1 cellular context compared by ENCODE assay signal in the genomic region with DNA sequence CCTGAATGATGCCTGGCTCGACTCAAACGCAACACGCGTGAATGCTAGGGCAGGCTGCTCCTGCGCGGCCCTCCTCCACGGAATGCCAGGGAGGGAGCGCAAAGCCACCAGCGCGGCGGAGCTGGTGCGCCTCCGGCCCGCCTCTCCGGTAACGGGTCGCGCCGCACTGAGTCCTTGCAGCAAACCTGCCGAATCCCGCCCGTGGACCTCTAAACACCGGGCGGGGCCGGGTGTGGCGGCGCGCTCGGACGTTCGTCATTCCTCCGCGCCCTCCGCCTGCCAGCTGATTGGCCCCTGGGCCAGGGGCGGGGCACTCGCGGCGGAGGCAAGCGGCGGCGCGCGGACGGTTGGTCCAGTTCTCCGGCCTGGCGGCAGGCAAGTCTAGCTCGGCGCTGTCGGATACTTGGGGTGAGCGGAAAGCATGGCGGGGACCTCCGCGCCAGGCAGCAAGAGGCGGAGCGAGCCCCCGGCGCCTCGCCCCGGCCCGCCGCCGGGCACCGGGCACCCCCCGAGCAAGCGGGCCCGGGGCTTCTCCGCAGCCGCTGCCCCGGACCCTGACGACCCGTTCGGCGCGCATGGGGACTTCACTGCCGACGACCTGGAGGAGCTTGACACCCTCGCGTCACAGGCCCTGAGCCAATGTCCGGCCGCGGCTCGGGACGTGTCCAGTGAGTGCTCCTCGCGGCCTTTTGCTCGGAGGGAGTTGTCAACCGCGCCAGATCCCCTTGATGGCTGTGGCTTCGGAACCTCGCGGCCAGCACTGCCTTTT.
TF ChIP-seq lines count a peak whose summit lies in the region.

A gene (plus strand): TSS at position 313 of the 769 bp plus-strand sequence. CDS start 109 bp downstream, at position 422.

TF ChIP-seq in HepG2, 621 proteins besides CTCF, POLR2A, EP300 and RAD21 (continued from another document and continues in another):
- TF ChIP-seq, protein P1, sequence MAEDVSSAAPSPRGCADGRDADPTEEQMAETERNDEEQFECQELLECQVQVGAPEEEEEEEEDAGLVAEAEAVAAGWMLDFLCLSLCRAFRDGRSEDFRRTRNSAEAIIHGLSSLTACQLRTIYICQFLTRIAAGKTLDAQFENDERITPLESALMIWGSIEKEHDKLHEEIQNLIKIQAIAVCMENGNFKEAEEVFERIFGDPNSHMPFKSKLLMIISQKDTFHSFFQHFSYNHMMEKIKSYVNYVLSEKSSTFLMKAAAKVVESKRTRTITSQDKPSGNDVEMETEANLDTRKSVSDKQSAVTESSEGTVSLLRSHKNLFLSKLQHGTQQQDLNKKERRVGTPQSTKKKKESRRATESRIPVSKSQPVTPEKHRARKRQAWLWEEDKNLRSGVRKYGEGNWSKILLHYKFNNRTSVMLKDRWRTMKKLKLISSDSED (CRISPR knock-in tag; IDR thresholded peaks at IDR 0.05), result no peak
- TF ChIP-seq, protein P2, sequence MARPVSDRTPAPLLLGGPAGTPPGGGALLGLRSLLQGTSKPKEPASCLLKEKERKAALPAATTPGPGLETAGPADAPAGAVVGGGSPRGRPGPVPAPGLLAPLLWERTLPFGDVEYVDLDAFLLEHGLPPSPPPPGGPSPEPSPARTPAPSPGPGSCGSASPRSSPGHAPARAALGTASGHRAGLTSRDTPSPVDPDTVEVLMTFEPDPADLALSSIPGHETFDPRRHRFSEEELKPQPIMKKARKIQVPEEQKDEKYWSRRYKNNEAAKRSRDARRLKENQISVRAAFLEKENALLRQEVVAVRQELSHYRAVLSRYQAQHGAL (CRISPR knock-in tag; IDR thresholded peaks at IDR 0.05; ENCODE audit: not compliant biosample characterization), result peak; percentile 49
- TF ChIP-seq EZH2 (conservative IDR thresholded peaks at IDR 0.05; ENCODE audit: low read depth, low read length) (no peak), ELF3 (CRISPR knock-in tag; IDR thresholded peaks at IDR 0.05) (peak; percentile 68), GPN1 (CRISPR knock-in tag; IDR thresholded peaks at IDR 0.05; ENCODE audit: borderline replicate concordance) (no peak), ZEB1 (IDR thresholded peaks at IDR 0.05; ENCODE audit: insufficient replicate concordance, low read depth) (peak; percentile 49), NAIF1 (CRISPR knock-in tag; IDR thresholded peaks at IDR 0.05; ENCODE audit: borderline replicate concordance) (no peak), IRX3 (CRISPR knock-in tag; IDR thresholded peaks at IDR 0.05; ENCODE audit: borderline replicate concordance, low read depth) (no peak), ZNF263 (CRISPR knock-in tag; IDR thresholded peaks at IDR 0.05) (peak; percentile 98), ZNF772 (CRISPR knock-in tag; IDR thresholded peaks at IDR 0.05) (peak; percentile 95), KAT2B (IDR thresholded peaks at IDR 0.05; ENCODE audit: borderline replicate concordance, low read depth, low read length) (no peak), ZNF746 (CRISPR knock-in tag; IDR thresholded peaks at IDR 0.05) (0 out of 2 replicates have a peak, but pooled peaks have one; percentile 42), TAF15 (IDR thresholded peaks at IDR 0.05; ENCODE audit: low read depth, low read length, poor library complexity, severe bottlenecking) (no peak), ZNF33B (CRISPR knock-in tag; IDR thresholded peaks at IDR 0.05) (peak; percentile 74; the same call in 1 of the 2 replicates), MXI1 (IDR thresholded peaks at IDR 0.05; ENCODE audit: borderline replicate concordance, low read depth, low read length) (peak; percentile 94), ZNF317 (CRISPR knock-in tag; IDR thresholded peaks at IDR 0.05) (peak; percentile 66; the same call in 1 of the 2 replicates), SRY (CRISPR knock-in tag; IDR thresholded peaks at IDR 0.05) (peak; percentile 92), ZMYM2 (CRISPR knock-in tag; IDR thresholded peaks at IDR 0.05) (no peak), FOXA3 (CRISPR knock-in tag; IDR thresholded peaks at IDR 0.05) (no peak), ZNF24 (IDR thresholded peaks at IDR 0.05) (0 out of 2 replicates have a peak, but pooled peaks have one; percentile 20), ZNF230 (CRISPR knock-in tag; IDR thresholded peaks at IDR 0.05) (no peak), CBFB (CRISPR knock-in tag; IDR thresholded peaks at IDR 0.05) (peak; percentile 86), ASH2L (IDR thresholded peaks at IDR 0.05; ENCODE audit: insufficient read length, low read depth, low read length) (peak; percentile 91), HOXD1 (CRISPR knock-in tag; IDR thresholded peaks at IDR 0.05) (peak; percentile 95), REL (CRISPR knock-in tag; conservative IDR thresholded peaks at IDR 0.05) (peak; percentile 98), DPF2 (CRISPR knock-in tag; IDR thresholded peaks at IDR 0.05; ENCODE audit: borderline replicate concordance, low read depth) (no peak), TAF1 (CRISPR knock-in tag; IDR thresholded peaks at IDR 0.05) (peak; percentile 91), ZBTB1 (CRISPR knock-in tag; IDR thresholded peaks at IDR 0.05; ENCODE audit: borderline replicate concordance) (no peak), ZKSCAN8 (CRISPR knock-in tag; IDR thresholded peaks at IDR 0.05; ENCODE audit: borderline replicate concordance) (no peak)
- TF ChIP-seq, protein P3, sequence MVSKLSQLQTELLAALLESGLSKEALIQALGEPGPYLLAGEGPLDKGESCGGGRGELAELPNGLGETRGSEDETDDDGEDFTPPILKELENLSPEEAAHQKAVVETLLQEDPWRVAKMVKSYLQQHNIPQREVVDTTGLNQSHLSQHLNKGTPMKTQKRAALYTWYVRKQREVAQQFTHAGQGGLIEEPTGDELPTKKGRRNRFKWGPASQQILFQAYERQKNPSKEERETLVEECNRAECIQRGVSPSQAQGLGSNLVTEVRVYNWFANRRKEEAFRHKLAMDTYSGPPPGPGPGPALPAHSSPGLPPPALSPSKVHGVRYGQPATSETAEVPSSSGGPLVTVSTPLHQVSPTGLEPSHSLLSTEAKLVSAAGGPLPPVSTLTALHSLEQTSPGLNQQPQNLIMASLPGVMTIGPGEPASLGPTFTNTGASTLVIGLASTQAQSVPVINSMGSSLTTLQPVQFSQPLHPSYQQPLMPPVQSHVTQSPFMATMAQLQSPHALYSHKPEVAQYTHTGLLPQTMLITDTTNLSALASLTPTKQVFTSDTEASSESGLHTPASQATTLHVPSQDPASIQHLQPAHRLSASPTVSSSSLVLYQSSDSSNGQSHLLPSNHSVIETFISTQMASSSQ (IDR thresholded peaks at IDR 0.05; ENCODE audit: low read depth), result no peak
- TF ChIP-seq, protein P3 (CRISPR knock-in tag; IDR thresholded peaks at IDR 0.05; ENCODE audit: borderline replicate concordance), result peak; percentile 50; the same call in 1 of the 2 replicates
- TF ChIP-seq, protein P4, sequence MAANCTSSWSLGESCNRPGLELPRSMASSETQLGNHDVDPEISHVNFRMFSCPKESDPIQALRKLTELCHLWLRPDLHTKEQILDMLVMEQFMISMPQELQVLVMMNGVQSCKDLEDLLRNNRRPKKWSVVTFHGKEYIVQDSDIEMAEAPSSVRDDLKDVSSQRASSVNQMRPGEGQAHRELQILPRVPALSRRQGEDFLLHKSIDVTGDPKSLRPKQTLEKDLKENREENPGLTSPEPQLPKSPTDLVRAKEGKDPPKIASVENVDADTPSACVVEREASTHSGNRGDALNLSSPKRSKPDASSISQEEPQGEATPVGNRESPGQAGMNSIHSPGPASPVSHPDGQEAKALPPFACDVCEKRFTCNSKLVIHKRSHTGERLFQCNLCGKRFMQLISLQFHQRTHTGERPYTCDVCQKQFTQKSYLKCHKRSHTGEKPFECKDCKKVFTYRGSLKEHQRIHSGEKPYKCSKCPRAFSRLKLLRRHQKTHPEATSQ (CRISPR knock-in tag; IDR thresholded peaks at IDR 0.05; ENCODE audit: borderline replicate concordance), result no peak
- TF ChIP-seq, protein P5, sequence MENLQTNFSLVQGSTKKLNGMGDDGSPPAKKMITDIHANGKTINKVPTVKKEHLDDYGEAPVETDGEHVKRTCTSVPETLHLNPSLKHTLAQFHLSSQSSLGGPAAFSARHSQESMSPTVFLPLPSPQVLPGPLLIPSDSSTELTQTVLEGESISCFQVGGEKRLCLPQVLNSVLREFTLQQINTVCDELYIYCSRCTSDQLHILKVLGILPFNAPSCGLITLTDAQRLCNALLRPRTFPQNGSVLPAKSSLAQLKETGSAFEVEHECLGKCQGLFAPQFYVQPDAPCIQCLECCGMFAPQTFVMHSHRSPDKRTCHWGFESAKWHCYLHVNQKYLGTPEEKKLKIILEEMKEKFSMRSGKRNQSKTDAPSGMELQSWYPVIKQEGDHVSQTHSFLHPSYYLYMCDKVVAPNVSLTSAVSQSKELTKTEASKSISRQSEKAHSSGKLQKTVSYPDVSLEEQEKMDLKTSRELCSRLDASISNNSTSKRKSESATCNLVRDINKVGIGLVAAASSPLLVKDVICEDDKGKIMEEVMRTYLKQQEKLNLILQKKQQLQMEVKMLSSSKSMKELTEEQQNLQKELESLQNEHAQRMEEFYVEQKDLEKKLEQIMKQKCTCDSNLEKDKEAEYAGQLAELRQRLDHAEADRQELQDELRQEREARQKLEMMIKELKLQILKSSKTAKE (CRISPR knock-in tag; IDR thresholded peaks at IDR 0.05; ENCODE audit: borderline replicate concordance), result 0 out of 2 replicates have a peak, but pooled peaks have one; percentile 26
- TF ChIP-seq, protein P6, sequence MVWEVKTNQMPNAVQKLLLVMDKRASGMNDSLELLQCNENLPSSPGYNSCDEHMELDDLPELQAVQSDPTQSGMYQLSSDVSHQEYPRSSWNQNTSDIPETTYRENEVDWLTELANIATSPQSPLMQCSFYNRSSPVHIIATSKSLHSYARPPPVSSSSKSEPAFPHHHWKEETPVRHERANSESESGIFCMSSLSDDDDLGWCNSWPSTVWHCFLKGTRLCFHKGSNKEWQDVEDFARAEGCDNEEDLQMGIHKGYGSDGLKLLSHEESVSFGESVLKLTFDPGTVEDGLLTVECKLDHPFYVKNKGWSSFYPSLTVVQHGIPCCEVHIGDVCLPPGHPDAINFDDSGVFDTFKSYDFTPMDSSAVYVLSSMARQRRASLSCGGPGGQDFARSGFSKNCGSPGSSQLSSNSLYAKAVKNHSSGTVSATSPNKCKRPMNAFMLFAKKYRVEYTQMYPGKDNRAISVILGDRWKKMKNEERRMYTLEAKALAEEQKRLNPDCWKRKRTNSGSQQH (CRISPR knock-in tag; IDR thresholded peaks at IDR 0.05; ENCODE audit: low read depth), result peak; percentile 90
- TF ChIP-seq, protein P7, sequence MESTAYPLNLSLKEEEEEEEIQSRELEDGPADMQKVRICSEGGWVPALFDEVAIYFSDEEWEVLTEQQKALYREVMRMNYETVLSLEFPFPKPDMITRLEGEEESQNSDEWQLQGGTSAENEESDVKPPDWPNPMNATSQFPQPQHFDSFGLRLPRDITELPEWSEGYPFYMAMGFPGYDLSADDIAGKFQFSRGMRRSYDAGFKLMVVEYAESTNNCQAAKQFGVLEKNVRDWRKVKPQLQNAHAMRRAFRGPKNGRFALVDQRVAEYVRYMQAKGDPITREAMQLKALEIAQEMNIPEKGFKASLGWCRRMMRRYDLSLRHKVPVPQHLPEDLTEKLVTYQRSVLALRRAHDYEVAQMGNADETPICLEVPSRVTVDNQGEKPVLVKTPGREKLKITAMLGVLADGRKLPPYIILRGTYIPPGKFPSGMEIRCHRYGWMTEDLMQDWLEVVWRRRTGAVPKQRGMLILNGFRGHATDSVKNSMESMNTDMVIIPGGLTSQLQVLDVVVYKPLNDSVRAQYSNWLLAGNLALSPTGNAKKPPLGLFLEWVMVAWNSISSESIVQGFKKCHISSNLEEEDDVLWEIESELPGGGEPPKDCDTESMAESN (CRISPR knock-in tag; conservative IDR thresholded peaks at IDR 0.05), result peak; percentile 81
- TF ChIP-seq, protein P8, sequence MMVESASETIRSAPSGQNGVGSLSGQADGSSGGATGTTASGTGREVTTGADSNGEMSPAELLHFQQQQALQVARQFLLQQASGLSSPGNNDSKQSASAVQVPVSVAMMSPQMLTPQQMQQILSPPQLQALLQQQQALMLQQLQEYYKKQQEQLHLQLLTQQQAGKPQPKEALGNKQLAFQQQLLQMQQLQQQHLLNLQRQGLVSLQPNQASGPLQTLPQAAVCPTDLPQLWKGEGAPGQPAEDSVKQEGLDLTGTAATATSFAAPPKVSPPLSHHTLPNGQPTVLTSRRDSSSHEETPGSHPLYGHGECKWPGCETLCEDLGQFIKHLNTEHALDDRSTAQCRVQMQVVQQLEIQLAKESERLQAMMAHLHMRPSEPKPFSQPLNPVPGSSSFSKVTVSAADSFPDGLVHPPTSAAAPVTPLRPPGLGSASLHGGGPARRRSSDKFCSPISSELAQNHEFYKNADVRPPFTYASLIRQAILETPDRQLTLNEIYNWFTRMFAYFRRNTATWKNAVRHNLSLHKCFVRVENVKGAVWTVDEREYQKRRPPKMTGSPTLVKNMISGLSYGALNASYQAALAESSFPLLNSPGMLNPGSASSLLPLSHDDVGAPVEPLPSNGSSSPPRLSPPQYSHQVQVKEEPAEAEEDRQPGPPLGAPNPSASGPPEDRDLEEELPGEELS (CRISPR knock-in tag; IDR thresholded peaks at IDR 0.05), result 0 out of 2 replicates have a peak, but pooled peaks have one; percentile 31
- TF ChIP-seq, protein P9, sequence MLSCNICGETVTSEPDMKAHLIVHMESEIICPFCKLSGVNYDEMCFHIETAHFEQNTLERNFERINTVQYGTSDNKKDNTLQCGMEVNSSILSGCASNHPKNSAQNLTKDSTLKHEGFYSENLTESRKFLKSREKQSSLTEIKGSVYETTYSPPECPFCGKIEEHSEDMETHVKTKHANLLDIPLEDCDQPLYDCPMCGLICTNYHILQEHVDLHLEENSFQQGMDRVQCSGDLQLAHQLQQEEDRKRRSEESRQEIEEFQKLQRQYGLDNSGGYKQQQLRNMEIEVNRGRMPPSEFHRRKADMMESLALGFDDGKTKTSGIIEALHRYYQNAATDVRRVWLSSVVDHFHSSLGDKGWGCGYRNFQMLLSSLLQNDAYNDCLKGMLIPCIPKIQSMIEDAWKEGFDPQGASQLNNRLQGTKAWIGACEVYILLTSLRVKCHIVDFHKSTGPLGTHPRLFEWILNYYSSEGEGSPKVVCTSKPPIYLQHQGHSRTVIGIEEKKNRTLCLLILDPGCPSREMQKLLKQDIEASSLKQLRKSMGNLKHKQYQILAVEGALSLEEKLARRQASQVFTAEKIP (CRISPR knock-in tag; IDR thresholded peaks at IDR 0.05; ENCODE audit: borderline replicate concordance), result no peak
- TF ChIP-seq, protein P10, sequence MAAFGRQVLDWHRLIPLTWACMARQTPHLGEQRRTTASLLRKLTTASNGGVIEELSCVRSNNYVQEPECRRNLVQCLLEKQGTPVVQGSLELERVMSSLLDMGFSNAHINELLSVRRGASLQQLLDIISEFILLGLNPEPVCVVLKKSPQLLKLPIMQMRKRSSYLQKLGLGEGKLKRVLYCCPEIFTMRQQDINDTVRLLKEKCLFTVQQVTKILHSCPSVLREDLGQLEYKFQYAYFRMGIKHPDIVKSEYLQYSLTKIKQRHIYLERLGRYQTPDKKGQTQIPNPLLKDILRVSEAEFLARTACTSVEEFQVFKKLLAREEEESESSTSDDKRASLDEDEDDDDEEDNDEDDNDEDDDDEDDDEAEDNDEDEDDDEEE (CRISPR knock-in tag; IDR thresholded peaks at IDR 0.05), result peak; percentile 21; the same call in 1 of the 2 replicates
